ENCODE assay signal across 8 cellular contexts in genomic region chr10:102117391-102118159, GRCh38. TPM values are rescaled to one million over a fixed set of nuclear protein-coding genes. Genes with fewer than 3 reads are reported as not detected.
DNase-seq lines count a peak whose midpoint lies in the region; ATAC-seq and TF ChIP-seq lines count a peak whose summit lies in the region.

No MANE protein-coding gene starts in this region.

- ATAC-seq in Right ventricle myocardium superior (ENCODE audit: poor library complexity), result peak; percentile 38
- ATAC-seq in upper lobe of right lung, result peak; percentile 5
- no peak for ATAC-seq in HG02610 (IDR thresholded peaks at IDR 0.05; ENCODE audit: unreplicated experiment)

- H3K9me3 ChIP-seq in SK-N-MC (ENCODE audit: low read depth, low read length), result no peaks in the 10 kb centered on the region
- H3K9me3 ChIP-seq in ovary, result no peaks in the 10 kb centered on the region
- H3K9me3 ChIP-seq in upper lobe of right lung, result no peaks in the 10 kb centered on the region

- no peaks in the 10 kb centered on the region for H3K27me3 ChIP-seq in ovary
- H3K27me3 ChIP-seq in upper lobe of right lung, result no peaks in the 10 kb centered on the region

- H3K27ac ChIP-seq in SK-N-MC, result peak overlapping the region; percentile 93
- peak overlapping the region; percentile 47 to 99 for H3K27ac ChIP-seq in ovary
- peak overlapping the region; percentile 99 for H3K27ac ChIP-seq in upper lobe of right lung

- H3K36me3 Mint-ChIP-seq in activated naive CD8-positive, alpha-beta T cell treated with anti-CD3 and anti-CD28 coated beads for 36 hours, result peaks cover 13% of the 10 kb centered on the region

- H3K27ac Mint-ChIP-seq in activated naive CD8-positive, alpha-beta T cell treated with anti-CD3 and anti-CD28 coated beads for 36 hours, result peak overlapping the region; percentile 96

- TF ChIP-seq CTCF in ovary (IDR thresholded peaks at IDR 0.05), result no peak
- no peak for TF ChIP-seq CTCF in upper lobe of right lung (IDR thresholded peaks at IDR 0.05)

- DNase-seq in DMS 273 treated with DMSO at 0.1 percent for 48 hours (lab: John Stamatoyannopoulos, UW) (peak; percentile 70), Kasumi-1 (lab: John Stamatoyannopoulos, UW) (peak; percentile 98), SK-N-MC (ENCODE audit: low read depth, low spot score) (no peak), Right ventricle myocardium superior (peak; percentile 92), ovary (peak; percentile 89 to 96 (median 93)), upper lobe of right lung (peak; percentile 90)
- DNase-seq in activated naive CD8-positive, alpha-beta T cell treated with anti-CD3 and anti-CD28 coated beads for 36 hours, result peak; percentile 76

- H3K9ac ChIP-seq in SK-N-MC (ENCODE audit: insufficient read length), result peak overlapping the region; percentile 59

- no peaks in the 10 kb centered on the region for H3K9me3 Mint-ChIP-seq in activated naive CD8-positive, alpha-beta T cell treated with anti-CD3 and anti-CD28 coated beads for 36 hours

- TF ChIP-seq EP300 in ovary (IDR thresholded peaks at IDR 0.05), result no peak

- H3K36me3 ChIP-seq in SK-N-MC (ENCODE audit: insufficient read depth, low read length) (no peaks in the 10 kb centered on the region), ovary (no peaks in the 10 kb centered on the region), upper lobe of right lung (no peaks in the 10 kb centered on the region)

- H3K4me1 Mint-ChIP-seq in activated naive CD8-positive, alpha-beta T cell treated with anti-CD3 and anti-CD28 coated beads for 36 hours, result peaks cover 58% of the 10 kb centered on the region

- H3K4me3 ChIP-seq in SK-N-MC (peak overlapping the region; percentile 78), ovary (peak overlapping the region; percentile 49), upper lobe of right lung (peak overlapping the region; percentile 83)

- intact Hi-C loops in Right ventricle myocardium superior (cut with DNase I) (loop anchor here (5.0 kb wide), 1 partner anchor 50 kb away; the partner anchor contains the start of gene HPS6), ovary (cut with DNase I) (loop anchor here in 2 of 4 donors (5.0 to 10.0 kb wide), 2 partner anchors 50 to 53 kb away; partner anchors contain the start of gene HPS6 (in 2 of the 2)), upper lobe of right lung (cut with DNase I) (no loop called here)

- H3K4me1 ChIP-seq in ovary (ENCODE audit: insufficient read depth) (peaks cover 25% of the 10 kb centered on the region), upper lobe of right lung (peaks cover 62% of the 10 kb centered on the region)

- no peaks in the 10 kb centered on the region for H3K27me3 Mint-ChIP-seq in activated naive CD8-positive, alpha-beta T cell treated with anti-CD3 and anti-CD28 coated beads for 36 hours

- H3K4me3 Mint-ChIP-seq in activated naive CD8-positive, alpha-beta T cell treated with anti-CD3 and anti-CD28 coated beads for 36 hours, result peak overlapping the region; percentile 92

- 2 to 5% (median 2%) methylated on average over 12 of the region's 12 CpGs for WGBS in ovary, 3 donors

- peak; percentile 13 for TF ChIP-seq POLR2A in ovary (IDR thresholded peaks at IDR 0.05)

RNA-seq across cellular contexts. Expression of gene LDB1, which starts 2.6 kb away (rescaled TPM):
- 10 to 100 TPM; 68.0 to 71.5 TPM for total RNA-seq in activated naive CD8-positive, alpha-beta T cell treated with anti-CD3 and anti-CD28 coated beads for 36 hours
- 56.2 TPM for total RNA-seq in Right ventricle myocardium superior
- 100 to 1,000 TPM in 4 of 7 donors, 10 to 100 TPM in 3; 59.0 to 141 (median 113) TPM for total RNA-seq in ovary
- polyA plus RNA-seq in ovary, result 10 to 100 TPM; 72.0 to 93.2 TPM
- total RNA-seq in upper lobe of right lung, result 60.1 TPM

RNA-seq across cellular contexts. Expression of gene PPRC1, which starts 15.3 kb away (rescaled TPM):
- total RNA-seq in activated naive CD8-positive, alpha-beta T cell treated with anti-CD3 and anti-CD28 coated beads for 36 hours, result 100 to 1,000 TPM; 104 to 111 TPM
- total RNA-seq in Right ventricle myocardium superior (10.5 TPM), ovary (10 to 100 TPM; 11.8 to 68.7 (median 44.5) TPM), upper lobe of right lung (38.3 TPM)
- 10 to 100 TPM; 17.4 to 18.1 TPM for polyA plus RNA-seq in ovary

RNA-seq across cellular contexts. Expression of gene NOLC1, which starts 34.6 kb away (rescaled TPM):
- 100 to 1,000 TPM; 337 to 346 TPM for total RNA-seq in activated naive CD8-positive, alpha-beta T cell treated with anti-CD3 and anti-CD28 coated beads for 36 hours
- total RNA-seq in Right ventricle myocardium superior (22.8 TPM), ovary (10 to 100 TPM; 32.7 to 68.1 (median 50.2) TPM), upper lobe of right lung (37.9 TPM)
- 10 to 100 TPM; 32.0 to 88.8 TPM for polyA plus RNA-seq in ovary

RNA-seq across cellular contexts. Expression of gene HPS6, which starts 52.4 kb away (rescaled TPM):
- total RNA-seq in activated naive CD8-positive, alpha-beta T cell treated with anti-CD3 and anti-CD28 coated beads for 36 hours, result 10 to 100 TPM; 21.2 to 21.3 TPM
- total RNA-seq in Right ventricle myocardium superior (9.5 TPM), ovary (10 to 100 TPM; 14.4 to 20.9 (median 16.9) TPM), upper lobe of right lung (22.6 TPM)
- polyA plus RNA-seq in ovary, result 1 to 10 TPM; 2.6 to 7.6 TPM
